In genomic region chr2:155223781-155224406, GRCh38 we compare ENCODE assay signal across 8 cellular contexts.
A peak's percentile ranks its signal among the peaks of the same experiment; 100 is the strongest.
DNase-seq lines count a peak whose midpoint lies in the region; ATAC-seq, FAIRE-seq and TF ChIP-seq lines count a peak whose summit lies in the region.

No MANE protein-coding gene starts in this region.

- peak in 1 of 2 donors; percentile 28 for TF ChIP-seq CTCF in left lung (IDR thresholded peaks at IDR 0.05)
- no peak for TF ChIP-seq CTCF in natural killer cell (IDR thresholded peaks at IDR 0.05)

- H3K27me3 Mint-ChIP-seq in natural killer cell (ENCODE audit: low read depth in 2 of 2), result no peaks in the 10 kb centered on the region

- no peak overlapping the region for H3K4me3 Mint-ChIP-seq in natural killer cell

- no peak overlapping the region for H3K27ac Mint-ChIP-seq in natural killer cell

- H3K27ac ChIP-seq in left lung, result no peak overlapping the region

- ATAC-seq in HG03439 (IDR thresholded peaks at IDR 0.05; ENCODE audit: unreplicated experiment), result peak; percentile 57
- ATAC-seq in left lung, result no peak
- ATAC-seq in natural killer cell, result no peak

- intact Hi-C loops in left lung (cut with DNase I) (no loop called here), natural killer cell (cut with micrococcal nuclease) (no loop called here)

- no peaks in the 10 kb centered on the region for H3K4me1 ChIP-seq in left lung

- H3K9me3 Mint-ChIP-seq in natural killer cell, result peaks cover 2 to 9% of the 10 kb centered on the region in 2 donors

- no peaks in the 10 kb centered on the region for H3K27me3 ChIP-seq in left lung

- peak; percentile 45 for DNase-seq in NCI-H82 (lab: John Stamatoyannopoulos, UW)
- DNase-seq in NCI-H82 treated with DMSO at 0.1 percent for 48 hours (lab: John Stamatoyannopoulos, UW; ENCODE audit: unreplicated experiment), result no peak
- DNase-seq in RPMI7951 (ENCODE audit: low read depth), result peak; percentile 2
- no peak for DNase-seq in GOT3 (lab: John Stamatoyannopoulos, UW)
- DNase-seq in left lung, result no peak
- DNase-seq in natural killer cell, result no peak

- H3K36me3 ChIP-seq in left lung, result no peaks in the 10 kb centered on the region

- H3K4me3 ChIP-seq in left lung, result no peak overlapping the region

- peak; percentile 95 for FAIRE-seq in islet of Langerhans (lab: Jason Lieb, UNC)

- no peaks in the 10 kb centered on the region for H3K4me1 Mint-ChIP-seq in natural killer cell

- no peaks in the 10 kb centered on the region for H3K9me3 ChIP-seq in left lung

- H3K36me3 Mint-ChIP-seq in natural killer cell, result no peaks in the 10 kb centered on the region

Comparison
In these comparisons a context has a peak if more than half of its experiments do, and no peak if none do; other contexts are left out.
1. DNase-seq: peak in NCI-H82 (single experiment) and RPMI7951 (single experiment); none in NCI-H82 treated with DMSO at 0.1 percent for 48 hours (single experiment), GOT3 (single experiment), left lung (0 of 2) and natural killer cell (single experiment).